Comparison of ENCODE assay signal across 21 cellular contexts in the genomic region with DNA sequence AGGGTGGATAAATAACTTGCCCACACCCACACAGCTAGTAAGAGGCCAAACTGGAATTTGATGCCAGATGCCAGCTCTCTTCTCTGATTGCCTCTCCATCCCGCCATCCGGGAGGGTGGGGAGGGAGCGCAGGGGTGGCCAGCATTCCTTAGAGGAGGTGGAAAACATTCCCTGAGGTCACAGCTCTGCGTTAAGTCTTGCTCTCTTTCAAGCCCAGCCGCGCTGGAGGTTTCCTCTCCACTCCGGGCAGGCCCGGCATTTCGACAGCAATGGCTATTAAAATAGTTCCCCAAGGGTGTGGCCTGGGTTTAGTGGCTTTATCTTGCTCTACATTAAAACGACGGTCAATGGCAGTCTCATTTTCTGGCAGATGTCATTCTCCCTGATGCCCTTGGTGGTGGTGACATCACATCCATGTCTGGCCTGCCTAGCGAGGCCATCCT. TPM values are rescaled to one million over a fixed set of nuclear protein-coding genes. Genes with fewer than 3 reads are reported as not detected.
DNase-seq lines count a peak whose midpoint lies in the region; ATAC-seq and TF ChIP-seq lines count a peak whose summit lies in the region.
"Had no signal": no experiment of that assay in that cellular context is flagged by ENCODE, and none has a peak within 500 bp of the region (broad histone marks: within the 10 kb centered on the region; RNA-seq: fewer than 3 reads in every experiment).

No MANE protein-coding gene starts in this region.

- WGBS in heart right ventricle, 2 donors, result 30 to 51% methylated on average over 12 of the region's 12 CpGs
- 22 to 33% (median 25%) methylated on average over 12 of the region's 12 CpGs for WGBS in psoas muscle, 3 donors

- H3K27ac ChIP-seq in RWPE2 (ENCODE audit: poor library complexity, severe bottlenecking) (no peak overlapping the region), heart right ventricle (peak overlapping the region in 7 of 10 donors; percentile 12 to 65 (median 53)), psoas muscle (peak overlapping the region; percentile 87)
- H3K27ac ChIP-seq: ovary, spleen had no signal

- H3K4me3 ChIP-seq in RWPE2 (ENCODE audit: severe bottlenecking), result no peak overlapping the region
- no peak overlapping the region for H3K4me3 ChIP-seq in heart right ventricle
- H3K4me3 ChIP-seq in psoas muscle, result no peak overlapping the region
- H3K4me3 ChIP-seq: ovary, spleen had no signal

- peak; percentile 72 for DNase-seq in MV-4-11 (lab: John Stamatoyannopoulos, UW)
- peak; percentile 19 for DNase-seq in RWPE2 (ENCODE audit: low spot score)
- DNase-seq in heart right ventricle, result peak in 1 of 2 donors; percentile 36
- peak; percentile 28 to 72 for DNase-seq in psoas muscle
- DNase-seq in D341Med (ENCODE audit: low spot score), result no peak
- no peak for DNase-seq in nucleus accumbens (lab: John Stamatoyannopoulos, UW)
- DNase-seq in kidney glomerular epithelial cell (lab: John Stamatoyannopoulos, UW), result no peak
- DNase-seq: activated naive CD4-positive, alpha-beta T cell treated with anti-CD3 and anti-CD28 coated beads, Interleukin-2, amount 50 U/mL, for 16 hours; activated T-cell treated with anti-CD3 and anti-CD28 coated beads, Interleukin-2, amount 50 U/mL, for 4 hours; AML-193; COR-L47; NCI-H1092; NCI-H526; ovary; SK-N-SH; spleen had no signal

- intact Hi-C loops in heart right ventricle (cut with DNase I) (loop anchor here in 1 of 10 donors (2.0 kb wide), 1 partner anchor 14 kb away; no protein-coding TSS in a partner anchor), psoas muscle (cut with DNase I) (no loop called here)

- H3K36me3 ChIP-seq in RWPE2 (ENCODE audit: low read depth) (no peaks in the 10 kb centered on the region), heart right ventricle (no peaks in the 10 kb centered on the region), psoas muscle (ENCODE audit: insufficient read depth in 1 of 2, low read depth in 1 of 2) (no peaks in the 10 kb centered on the region)
- H3K36me3 ChIP-seq: ovary, spleen had no signal

- no peaks in the 10 kb centered on the region for H3K9me3 ChIP-seq in RWPE2 (ENCODE audit: severe bottlenecking)
- H3K9me3 ChIP-seq in heart right ventricle, result no peaks in the 10 kb centered on the region
- H3K9me3 ChIP-seq in psoas muscle, result no peaks in the 10 kb centered on the region
- H3K9me3 ChIP-seq: ovary, SK-N-SH, spleen had no signal

- no peak for TF ChIP-seq CTCF in RWPE2 (IDR thresholded peaks at IDR 0.05; ENCODE audit: poor library complexity, severe bottlenecking)
- no peak for TF ChIP-seq CTCF in heart right ventricle (IDR thresholded peaks at IDR 0.05)
- no peak for TF ChIP-seq CTCF in psoas muscle (IDR thresholded peaks at IDR 0.05)

- ATAC-seq in RWPE2 (ENCODE audit: low read depth), result 0 out of 3 replicates have a peak, but pooled peaks have one; percentile 10
- peak in 7 of 8 donors; percentile 7 to 64 (median 28) for ATAC-seq in heart right ventricle
- peak; percentile 17 to 70 (median 68) for ATAC-seq in psoas muscle
- no peak for ATAC-seq in GM21576 (IDR thresholded peaks at IDR 0.05; ENCODE audit: unreplicated experiment)
- ATAC-seq: activated T-cell treated with anti-CD3 and anti-CD28 coated beads, Interleukin-2, amount 50 U/mL, for 4 hours had no signal

- H3K27me3 ChIP-seq in RWPE2 (ENCODE audit: insufficient read depth, poor library complexity, severe bottlenecking) (no peaks in the 10 kb centered on the region), heart right ventricle (no peaks in the 10 kb centered on the region), psoas muscle (ENCODE audit: insufficient read depth in 3 of 3, low read length in 2 of 3) (no peaks in the 10 kb centered on the region)
- H3K27me3 ChIP-seq: ovary had no signal

- no peaks in the 10 kb centered on the region for H3K4me1 ChIP-seq in RWPE2 (ENCODE audit: insufficient read depth, poor library complexity, severe bottlenecking)
- H3K4me1 ChIP-seq in heart right ventricle, result peaks cover 0 to 56% (median 28%) of the 10 kb centered on the region in 9 donors
- H3K4me1 ChIP-seq in psoas muscle, result peaks cover 65% of the 10 kb centered on the region

RNA-seq across cellular contexts. Expression of a gene that starts 16.1 kb away (rescaled TPM):
- total RNA-seq in heart right ventricle (100 to 1,000 TPM in 9 of 10 donors, 10 to 100 TPM in 1; 56.0 to 225 (median 180) TPM), psoas muscle (100 to 1,000 TPM in 3 of 4 donors, 10 to 100 TPM in 1; 83.8 to 356 (median 128) TPM)
- polyA plus RNA-seq in heart right ventricle (10 to 100 TPM in 1 of 2 donors, 1 to 10 TPM in 1; 3.6 to 23.0 TPM), psoas muscle (10 to 100 TPM in 2 of 3 donors, 1 to 10 TPM in 1; 4.2 to 30.9 (median 24.7) TPM)
- total RNA-seq: activated T-cell treated with anti-CD3 and anti-CD28 coated beads, Interleukin-2, amount 50 U/mL, for 4 hours; chondrocyte; endothelial cell of umbilical vein; kidney epithelial cell; spleen; temporal lobe had no signal
- polyA plus RNA-seq: endothelial cell of umbilical vein, SK-N-SH, spleen had no signal

Comparison
In these comparisons a context has a peak if more than half of its experiments do, and no peak if none do; other contexts are left out.
1. DNase-seq: peak in MV-4-11 (single experiment), RWPE2 (single experiment) and psoas muscle (2 of 2); none in D341Med (single experiment), nucleus accumbens (0 of 56) and kidney glomerular epithelial cell (single experiment).